30 cellular contexts compared by ENCODE assay signal in the genomic region with DNA sequence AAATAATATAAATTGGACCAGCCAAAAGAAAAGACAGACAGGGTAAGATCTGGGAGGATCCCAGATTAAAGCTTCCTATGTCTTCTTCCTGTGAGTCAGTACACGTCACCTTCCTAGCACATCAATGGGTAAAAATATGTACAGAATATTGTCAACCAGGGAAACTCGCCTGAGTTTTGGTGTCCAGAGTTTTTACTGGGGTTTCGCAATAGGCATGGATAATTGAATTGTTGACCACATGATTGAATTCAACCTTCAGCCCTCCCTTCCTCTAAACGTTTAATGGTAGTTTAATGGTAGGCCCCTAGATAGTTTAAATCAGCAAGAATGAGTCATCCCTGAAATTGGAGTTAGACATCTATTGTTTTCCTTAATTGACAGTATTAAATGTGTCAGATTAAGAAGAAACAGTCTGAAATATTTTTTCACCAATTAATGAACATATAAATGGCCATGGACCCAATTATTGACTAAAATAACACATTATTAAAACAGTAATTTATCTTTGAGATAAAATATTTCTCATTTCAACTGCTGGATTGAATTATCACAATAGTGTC. TPM values are rescaled to one million over a fixed set of nuclear protein-coding genes. Genes with fewer than 3 reads are reported as not detected.
"Had no signal": no experiment of that assay in that cellular context is flagged by ENCODE, and none has a peak within 500 bp of the region (broad histone marks: within the 10 kb centered on the region; RNA-seq: fewer than 3 reads in every experiment).

No MANE protein-coding gene starts in this region.

- H3K9me3 ChIP-seq: ascending aorta had no signal

- ATAC-seq: activated CD8-positive, alpha-beta T cell treated with anti-CD3 and anti-CD28 coated beads for 36 hours; activated T-cell treated with anti-CD3 and anti-CD28 coated beads, Interleukin-2, amount 50 U/mL, for 72 hours; activated T-helper 17 cell treated with anti-CD3 and anti-CD28 coated beads, Interleukin-2, amount 50 U/mL, for 72 hours; Panc1; Right ventricle myocardium inferior had no signal

- H3K4me1 ChIP-seq: ascending aorta had no signal

- H3K4me3 ChIP-seq: ascending aorta, cardiac muscle cell had no signal

- DNase-seq: activated CD4-positive, alpha-beta T cell treated with anti-CD3 and anti-CD28 coated beads, Interleukin-2, amount 10 ng/mL, durations not matched to agents 24 days and 14 days; activated CD4-positive, alpha-beta T cell treated with anti-CD3 and anti-CD28 coated beads, Interleukin-2, amount 50 U/mL, for 4 hours; activated CD8-positive, alpha-beta T cell treated with anti-CD3 and anti-CD28 coated beads for 36 hours; activated effector memory CD4-positive, alpha-beta T cell treated with anti-CD3 and anti-CD28 coated beads, Interleukin-2, amount 50 U/mL, for 16 hours; activated naive CD4-positive, alpha-beta T cell; activated naive CD4-positive, alpha-beta T cell treated with anti-CD3 and anti-CD28 coated beads, Interleukin-2, amount 50 U/mL, for 16 hours; activated naive CD8-positive, alpha-beta T cell treated with anti-CD3 and anti-CD28 coated beads for 36 hours; activated T-cell treated with anti-CD3 and anti-CD28 coated beads, Interleukin-2, amount 50 U/mL, for 1 hour; activated T-cell treated with anti-CD3 and anti-CD28 coated beads, Interleukin-2, amount 50 U/mL, for 72 hours; amygdala; Kasumi-1; NCI-H1105; NCI-H1417 treated with DMSO at 0.1 percent for 48 hours; NCI-H187 treated with DMSO at 0.1 percent for 48 hours; NCI-H2081; NCI-H2171 treated with DMSO at 0.1 percent for 48 hours; NCI-H2227 treated with DMSO at 0.1 percent for 48 hours; NCI-H446; NCI-H524; SIG-M5; T1000 had no signal

- H3K36me3 ChIP-seq: ascending aorta, cardiac muscle cell had no signal

- H3K27me3 ChIP-seq: ascending aorta, cardiac muscle cell had no signal

- H3K27ac ChIP-seq: ascending aorta, cardiac muscle cell, RWPE1 had no signal

RNA-seq across cellular contexts. Expression of a gene that starts 57.8 kb away (rescaled TPM):
- total RNA-seq: activated CD4-positive, alpha-beta T cell treated with anti-CD3 and anti-CD28 coated beads, Interleukin-2, amount 10 ng/mL, durations not matched to agents 24 days and 14 days; activated CD8-positive, alpha-beta memory T cell treated with anti-CD3 and anti-CD28 coated beads for 36 hours; activated CD8-positive, alpha-beta T cell treated with anti-CD3 and anti-CD28 coated beads for 36 hours; activated naive CD8-positive, alpha-beta T cell treated with anti-CD3 and anti-CD28 coated beads for 36 hours; activated T-helper 17 cell treated with anti-CD3 and anti-CD28 coated beads, Interleukin-2, amount 50 U/mL, for 72 hours; T-helper 1 cell treated with Interleukin-12 subunit alpha and Interleukin-12 subunit beta and Interleukin-4 antibody, amounts not matched to agents 30 ng/mL and 1 ng/mL, for 36 hours; T-helper 2 cell treated with Interferon-gamma antibody and Interleukin-4, amounts not matched to agents 100 ng/mL and 5 ng/mL, for 36 hours had no signal
